14 cellular contexts compared by ENCODE assay signal in genomic region chr12:92028039-92028709, GRCh38.
DNase-seq lines count a peak whose midpoint lies in the region; ATAC-seq and TF ChIP-seq lines count a peak whose summit lies in the region.
"Had no signal": no experiment of that assay in that cellular context is flagged by ENCODE, and none has a peak within 500 bp of the region (broad histone marks: within the 10 kb centered on the region; RNA-seq: fewer than 3 reads in every experiment).

No MANE protein-coding gene starts in this region.

- TF ChIP-seq EP300 in transverse colon (IDR thresholded peaks at IDR 0.05; ENCODE audit: low read depth) = no peak

- no peaks in the 10 kb centered on the region for H3K27me3 ChIP-seq in transverse colon
- H3K27me3 ChIP-seq: BLaER1 treated with 17β-estradiol and CSF1 and Interleukin-3, amounts not matched to agents 10 nM and 100 nM had no signal

- peak overlapping the region; percentile 72 to 80 (median 80) for H3K27ac ChIP-seq in transverse colon
- H3K27ac ChIP-seq: BLaER1 treated with 17β-estradiol and CSF1 and Interleukin-3, amounts not matched to agents 10 nM and 100 nM; VCaP had no signal

- in situ Hi-C loops in transverse colon (cut with MboI; ENCODE audit: low pct_ligation_motif_present in 1 of 4, low pct_unique_long_range_greater_than_20kb in 1 of 4, low sequenced_read_pairs in 3 of 4) = no loop called here

- 48 to 55% methylated on average over 3 of the region's 3 CpGs for WGBS in transverse colon (ENCODE audit: low coverage in 1 of 2), 2 donors

- H3K27me3 Mint-ChIP-seq in activated T-cell treated with anti-CD3 and anti-CD28 coated beads, Interleukin-2, amount 50 U/mL, for 72 hours (ENCODE audit: low read depth) = no peaks in the 10 kb centered on the region
- H3K27me3 Mint-ChIP-seq in T-helper 17 cell = no peaks in the 10 kb centered on the region

- no peak for DNase-seq in activated T-cell treated with anti-CD3 and anti-CD28 coated beads, Interleukin-2, amount 50 U/mL, for 72 hours
- no peak for DNase-seq in activated T-cell treated with anti-CD3 and anti-CD28 coated beads, Interleukin-2, amount 50 U/mL, for 1 hour
- DNase-seq in T-helper 17 cell (no peak), fibroblast of the conjunctiva (ENCODE audit: low read depth) (peak; percentile 16), transverse colon (no peak), SW 1271 (lab: John Stamatoyannopoulos, UW) (no peak), Right ventricle myocardium superior (no peak), AML-193 (lab: John Stamatoyannopoulos, UW) (no peak)
- DNase-seq: activated gamma-delta T cell; islet precursor cell; NCI-H1417 treated with DMSO at 0.1 percent for 48 hours; stimulated activated CD4-positive, alpha-beta T cell treated with anti-CD3 and anti-CD28 coated beads, Interleukin-2, amount 100 ng/mL, for 24 hours had no signal

- peaks cover 73% of the 10 kb centered on the region for H3K4me1 Mint-ChIP-seq in activated T-cell treated with anti-CD3 and anti-CD28 coated beads, Interleukin-2, amount 50 U/mL, for 72 hours (ENCODE audit: low read depth)
- H3K4me1 Mint-ChIP-seq in T-helper 17 cell = peaks cover 39% of the 10 kb centered on the region

- H3K9me3 Mint-ChIP-seq in activated T-cell treated with anti-CD3 and anti-CD28 coated beads, Interleukin-2, amount 50 U/mL, for 72 hours = no peaks in the 10 kb centered on the region

- TF ChIP-seq POLR2A in transverse colon (IDR thresholded peaks at IDR 0.05) = no peak

- H3K36me3 Mint-ChIP-seq in activated T-cell treated with anti-CD3 and anti-CD28 coated beads, Interleukin-2, amount 50 U/mL, for 72 hours (ENCODE audit: insufficient read depth in 2 of 2) = peaks cover 6 to 9% of the 10 kb centered on the region in 2 donors
- H3K36me3 Mint-ChIP-seq in T-helper 17 cell (ENCODE audit: low read depth) = peaks cover 3% of the 10 kb centered on the region

- peaks cover 0 to 46% (median 10%) of the 10 kb centered on the region in 4 donors for H3K4me1 ChIP-seq in transverse colon

- TF ChIP-seq CTCF in transverse colon (IDR thresholded peaks at IDR 0.05) = no peak

- H3K9me3 ChIP-seq in T-helper 17 cell (ENCODE audit: control insufficient read depth, low read length, poor library complexity, severe bottlenecking) (peaks cover 3% of the 10 kb centered on the region), transverse colon (no peaks in the 10 kb centered on the region)

- ATAC-seq in activated T-cell treated with anti-CD3 and anti-CD28 coated beads, Interleukin-2, amount 50 U/mL, for 72 hours (replicated peaks in 1 of 2) = no peak
- ATAC-seq in T-helper 17 cell = no peak
- no peak for ATAC-seq in Right ventricle myocardium superior (ENCODE audit: poor library complexity)

- intact Hi-C loops in transverse colon (cut with DNase I; ENCODE audit: low total_unique reads) = no loop called here
- intact Hi-C loops in Right ventricle myocardium superior (cut with DNase I) = no loop called here

- peak overlapping the region; percentile 69 for H3K27ac Mint-ChIP-seq in activated T-cell treated with anti-CD3 and anti-CD28 coated beads, Interleukin-2, amount 50 U/mL, for 72 hours
- H3K27ac Mint-ChIP-seq in T-helper 17 cell = peak overlapping the region; percentile 90

- H3K4me3 Mint-ChIP-seq in activated T-cell treated with anti-CD3 and anti-CD28 coated beads, Interleukin-2, amount 50 U/mL, for 72 hours = peak overlapping the region in 1 of 2 donors; percentile 56
- H3K4me3 Mint-ChIP-seq in T-helper 17 cell = no peak overlapping the region

- no peak overlapping the region for H3K4me3 ChIP-seq in transverse colon
- H3K4me3 ChIP-seq: BLaER1 treated with 17β-estradiol and CSF1 and Interleukin-3, amounts not matched to agents 10 nM and 100 nM had no signal

- H3K36me3 ChIP-seq in transverse colon = no peaks in the 10 kb centered on the region
- H3K36me3 ChIP-seq: BLaER1 treated with 17β-estradiol and CSF1 and Interleukin-3, amounts not matched to agents 10 nM and 100 nM had no signal
